In genomic region chr22:38070250-38070921, GRCh38 we compare ENCODE assay signal across 15 cellular contexts. TPM values are rescaled to one million over a fixed set of nuclear protein-coding genes. Genes with fewer than 3 reads are reported as not detected.
DNase-seq lines count a peak whose midpoint lies in the region; ATAC-seq, FAIRE-seq and TF ChIP-seq lines count a peak whose summit lies in the region.
"Had no signal": no experiment of that assay in that cellular context is flagged by ENCODE, and none has a peak within 500 bp of the region (broad histone marks: within the 10 kb centered on the region; RNA-seq: fewer than 3 reads in every experiment).

No MANE protein-coding gene starts in this region.

- no peak for ATAC-seq in lung (ENCODE audit: insufficient read depth, low FRiP score)
- ATAC-seq: activated T-cell treated with anti-CD3 and anti-CD28 coated beads, Interleukin-2, amount 50 U/mL, for 4 hours had no signal

- H3K4me3 Mint-ChIP-seq in activated T-cell treated with anti-CD3 and anti-CD28 coated beads, Interleukin-2, amount 50 U/mL, for 24 hours, result no peak overlapping the region
- H3K4me3 Mint-ChIP-seq: activated T-cell treated with anti-CD3 and anti-CD28 coated beads, Interleukin-2, amount 50 U/mL, for 4 hours; dendritic cell treated with granulocyte-macrophage colony-stimulating factor and Interleukin-4, amounts not matched to agents 40 ng/mL and 50 ng/mL, for 4 days had no signal

- no peaks in the 10 kb centered on the region for H4K20me1 ChIP-seq in KMS-11 (ENCODE audit: insufficient read depth)

- no peaks in the 10 kb centered on the region for H3K9me3 Mint-ChIP-seq in activated T-cell treated with anti-CD3 and anti-CD28 coated beads, Interleukin-2, amount 50 U/mL, for 24 hours
- H3K9me3 Mint-ChIP-seq: activated T-cell treated with anti-CD3 and anti-CD28 coated beads, Interleukin-2, amount 50 U/mL, for 4 hours; dendritic cell treated with granulocyte-macrophage colony-stimulating factor and Interleukin-4, amounts not matched to agents 40 ng/mL and 50 ng/mL, for 4 days had no signal

- DNase-seq in cerebellum (ENCODE audit: low spot score) (peak; percentile 54), lung (ENCODE audit: low spot score) (no peak), RCC 7860 (ENCODE audit: low spot score) (no peak), activated gamma-delta T cell treated with Interleukin-2 at 50 U/mL for 16 hours (no peak), RKO (ENCODE audit: low spot score) (no peak)
- DNase-seq in activated T-cell treated with anti-CD3 and anti-CD28 coated beads, Interleukin-2, amount 50 U/mL, for 24 hours, result no peak
- DNase-seq: activated T-cell treated with anti-CD3 and anti-CD28 coated beads, Interleukin-2, amount 50 U/mL, for 4 hours; adrenal gland; HCEC 1CT; NK-92 treated with Interleukin-12 subunit alpha and Interleukin-12 subunit beta, amount 100 ng/mL, for 24 hours; SHP77 treated with DMSO at 0.1 percent for 48 hours had no signal

- no peaks in the 10 kb centered on the region for H3K79me2 ChIP-seq in KMS-11 (ENCODE audit: insufficient read depth, low read depth)

- no peaks in the 10 kb centered on the region for H3K27me3 ChIP-seq in KMS-11 (ENCODE audit: insufficient read depth, low read depth)
- H3K27me3 ChIP-seq in lung (ENCODE audit: control insufficient read depth, insufficient read depth), result no peaks in the 10 kb centered on the region
- H3K27me3 ChIP-seq in skeletal muscle tissue (ENCODE audit: control insufficient read depth in 3 of 3, insufficient read depth in 3 of 3, low read length in 3 of 3), result no peaks in the 10 kb centered on the region
- H3K27me3 ChIP-seq: adrenal gland had no signal

- H3K36me3 Mint-ChIP-seq in activated T-cell treated with anti-CD3 and anti-CD28 coated beads, Interleukin-2, amount 50 U/mL, for 24 hours (ENCODE audit: low read depth), result peaks cover 78% of the 10 kb centered on the region

- no peaks in the 10 kb centered on the region for H3K4me1 Mint-ChIP-seq in activated T-cell treated with anti-CD3 and anti-CD28 coated beads, Interleukin-2, amount 50 U/mL, for 24 hours (ENCODE audit: low read depth)

- H3K36me3 ChIP-seq in KMS-11 (ENCODE audit: insufficient read depth) (no peaks in the 10 kb centered on the region), lung (ENCODE audit: control insufficient read depth in 2 of 2, insufficient read depth in 2 of 2, low read length in 2 of 2) (peaks cover 0 to 72% of the 10 kb centered on the region in 2 donors), skeletal muscle tissue (ENCODE audit: control insufficient read depth in 3 of 3, insufficient read depth in 3 of 3, low read length in 3 of 3) (peaks cover 27 to 38% (median 31%) of the 10 kb centered on the region in 3 donors)

- H3K4me3 ChIP-seq in KMS-11 (IDR thresholded peaks at IDR 0.05; ENCODE audit: insufficient read depth, low read depth, low read length), result no peak overlapping the region
- no peak overlapping the region for H3K4me3 ChIP-seq in lung
- peak overlapping the region; percentile 24 to 55 (median 32) for H3K4me3 ChIP-seq in skeletal muscle tissue (ENCODE audit: low read length in 3 of 3)
- H3K4me3 ChIP-seq: adrenal gland had no signal

- WGBS in lung, 2 donors, result 94 to 95% methylated on average over 11 of the region's 11 CpGs

- H3K9ac ChIP-seq in KMS-11 (peak overlapping the region; percentile 38; the same call in 1 of the 2 replicates), skeletal muscle tissue (ENCODE audit: low read depth in 1 of 3, low read length in 3 of 3) (peak overlapping the region; percentile 47 to 73 (median 48))

- no peak for FAIRE-seq in RCC 7860 (lab: Jason Lieb, UNC)

- H3K27ac ChIP-seq in KMS-11 (peak overlapping the region; percentile 44; the same call in 1 of the 2 replicates), lung (ENCODE audit: low read depth in 1 of 2, low read length in 1 of 2) (peak overlapping the region; percentile 15 to 70), skeletal muscle tissue (ENCODE audit: low read depth, low read length) (peak overlapping the region; percentile 93)

- H3K27me3 Mint-ChIP-seq in activated T-cell treated with anti-CD3 and anti-CD28 coated beads, Interleukin-2, amount 50 U/mL, for 24 hours, result no peaks in the 10 kb centered on the region
- H3K27me3 Mint-ChIP-seq: dendritic cell treated with granulocyte-macrophage colony-stimulating factor and Interleukin-4, amounts not matched to agents 40 ng/mL and 50 ng/mL, for 4 days had no signal

- peak overlapping the region; percentile 56; the same call in 1 of the 2 replicates for H2AFZ ChIP-seq in KMS-11 (ENCODE audit: low read depth)

- TF ChIP-seq CTCF in KMS-11 (conservative IDR thresholded peaks at IDR 0.05; ENCODE audit: low read depth, low read length) (no peak), lung (IDR thresholded peaks at IDR 0.05; ENCODE audit: control extremely low read depth, extremely low read depth) (no peak)

- H3K4me1 ChIP-seq in KMS-11 (ENCODE audit: low read depth, poor library complexity, severe bottlenecking) (peaks cover 22% of the 10 kb centered on the region), lung (ENCODE audit: control insufficient read depth in 2 of 2, insufficient read depth in 2 of 2, low read length in 2 of 2) (no peaks in the 10 kb centered on the region), skeletal muscle tissue (ENCODE audit: control insufficient read depth in 3 of 3, insufficient read depth in 3 of 3, low read length in 3 of 3) (peaks cover 43 to 65% (median 56%) of the 10 kb centered on the region in 3 donors)
- H3K4me1 ChIP-seq: adrenal gland had no signal

- no peak overlapping the region for H3K27ac Mint-ChIP-seq in activated T-cell treated with anti-CD3 and anti-CD28 coated beads, Interleukin-2, amount 50 U/mL, for 24 hours
- H3K27ac Mint-ChIP-seq: dendritic cell treated with granulocyte-macrophage colony-stimulating factor and Interleukin-4, amounts not matched to agents 40 ng/mL and 50 ng/mL, for 4 days had no signal

- peak overlapping the region; percentile 90; the same call in 1 of the 2 replicates for H3K4me2 ChIP-seq in KMS-11

- no peaks in the 10 kb centered on the region for H3K9me3 ChIP-seq in lung (ENCODE audit: control insufficient read depth in 2 of 2, insufficient read depth in 1 of 2, low read length in 1 of 2)
- no peaks in the 10 kb centered on the region for H3K9me3 ChIP-seq in skeletal muscle tissue (ENCODE audit: control insufficient read depth in 3 of 3, low read length in 3 of 3)
- H3K9me3 ChIP-seq: adrenal gland had no signal

RNA-seq across cellular contexts. Expression of gene PICK1, which starts 13.2 kb away (rescaled TPM):
- total RNA-seq in cerebellum (22.2 TPM), lung (10 to 100 TPM; 32.4 to 45.6 TPM), skeletal muscle tissue (8.9 TPM)
- 10 to 100 TPM; 33.3 to 41.4 TPM for polyA plus RNA-seq in lung

RNA-seq across cellular contexts. Expression of gene SLC16A8, which starts 13.6 kb away (rescaled TPM):
- total RNA-seq in cerebellum (1.1 TPM), lung (under 1 TPM in 1 of 2 donors, not detected in 1; 0.64 TPM), skeletal muscle tissue (1.0 TPM)
- polyA plus RNA-seq in lung, result under 1 TPM; 0.32 to 0.39 TPM
- total RNA-seq: activated T-cell treated with anti-CD3 and anti-CD28 coated beads, Interleukin-2, amount 50 U/mL, for 4 hours had no signal

RNA-seq across cellular contexts. Expression of gene BAIAP2L2, which starts 40.1 kb away (rescaled TPM):
- total RNA-seq in cerebellum (not detected), lung (under 1 TPM; 0.17 to 0.49 TPM), skeletal muscle tissue (not detected)
- 1 to 10 TPM in 1 of 2 donors, under 1 TPM in 1; 0.44 to 1.0 TPM for polyA plus RNA-seq in lung
- total RNA-seq: occipital lobe had no signal

Comparison
In these comparisons a context has a peak if more than half of its experiments do, and no peak if none do; other contexts are left out.
1. H3K27ac ChIP-seq: peak in every context shown above with its lines; median percentile 93 in skeletal muscle tissue; 44 in KMS-11; 42 in lung.
2. H3K4me3 ChIP-seq: peak in skeletal muscle tissue (3 of 3); none in KMS-11 (single experiment) and lung (single experiment).